In genomic region chrX:47129879-47130358, GRCh38 we compare ENCODE assay signal across 9 cellular contexts. TPM values are rescaled to one million over a fixed set of nuclear protein-coding genes. Genes with fewer than 3 reads are reported as not detected.
A peak's percentile ranks its signal among the peaks of the same experiment; 100 is the strongest.
DNase-seq lines count a peak whose midpoint lies in the region; ATAC-seq and TF ChIP-seq lines count a peak whose summit lies in the region.
"Had no signal": no experiment of that assay in that cellular context is flagged by ENCODE, and none has a peak within 500 bp of the region (broad histone marks: within the 10 kb centered on the region; RNA-seq: fewer than 3 reads in every experiment).

No MANE protein-coding gene starts in this region.

- no peaks in the 10 kb centered on the region for H3K4me1 ChIP-seq in thymus (ENCODE audit: control insufficient read depth, insufficient read depth, low read length)

- CTCF ChIA-PET in activated CD4-positive, alpha-beta T cell treated with anti-CD3 and anti-CD28 coated beads, Interleukin-2, amount 10 ng/mL, durations not matched to agents 7 days and 5 days (lab: Charles Lee): interaction anchor here (0.6 to 1.6 kb wide), 3 partner anchors 10 to 222 kb away, joined by 3 to 7 read pairs (median 3); partner anchors contain the start of genes NDUFB11 and RBM10

- peaks cover 10% of the 10 kb centered on the region for H3K4me1 Mint-ChIP-seq in activated CD4-positive, alpha-beta T cell treated with anti-CD3 and anti-CD28 coated beads, Interleukin-2, amount 10 ng/mL, durations not matched to agents 7 days and 5 days
- H3K4me1 Mint-ChIP-seq in activated naive CD8-positive, alpha-beta T cell treated with anti-CD3 and anti-CD28 coated beads, Interleukin-2, amount 10 ng/mL, durations not matched to agents 7 days and 5 days: peaks cover 3% of the 10 kb centered on the region

- H3K9me3 ChIP-seq in thymus (ENCODE audit: control insufficient read depth): no peaks in the 10 kb centered on the region

- no peak for TF ChIP-seq CTCF in kidney epithelial cell (IDR thresholded peaks at IDR 0.05; ENCODE audit: insufficient read depth, low read length, poor library complexity, severe bottlenecking)

- H3K27ac ChIP-seq in thymus (ENCODE audit: low read depth): no peak overlapping the region

- H3K4me3 ChIP-seq in kidney epithelial cell (ENCODE audit: low read depth, low read length): peak overlapping the region; percentile 53
- H3K4me3 ChIP-seq in thymus (ENCODE audit: low read length): peak overlapping the region; percentile 68

- ATAC-seq in activated naive CD8-positive, alpha-beta T cell treated with anti-CD3 and anti-CD28 coated beads, Interleukin-2, amount 10 ng/mL, durations not matched to agents 7 days and 5 days (ENCODE audit: low read depth): no peak
- ATAC-seq in HG02588 (IDR thresholded peaks at IDR 0.05; ENCODE audit: unreplicated experiment): no peak
- ATAC-seq in left colon: no peak

- POLR2A ChIA-PET in activated CD4-positive, alpha-beta T cell treated with anti-CD3 and anti-CD28 coated beads, Interleukin-2, amount 10 ng/mL, durations not matched to agents 7 days and 5 days (lab: Charles Lee): interaction anchor here (0.6 kb wide), 1 partner anchor 64 kb away, joined by 3 read pairs; no protein-coding TSS in a partner anchor
- POLR2A ChIA-PET in activated naive CD8-positive, alpha-beta T cell treated with anti-CD3 and anti-CD28 coated beads, Interleukin-2, amount 10 ng/mL, durations not matched to agents 7 days and 5 days (lab: Charles Lee): interaction anchor here (0.6 to 3.9 kb wide), 2 partner anchors 9 to 14 kb away, joined by 3 to 29 read pairs; partner anchors contain the start of genes NDUFB11 and RBM10

- H3K27me3 ChIP-seq in kidney epithelial cell (ENCODE audit: control insufficient read depth, insufficient read depth, low read length) (no peaks in the 10 kb centered on the region), thymus (ENCODE audit: control insufficient read depth, insufficient read depth) (no peaks in the 10 kb centered on the region)

- no peaks in the 10 kb centered on the region for H3K27me3 Mint-ChIP-seq in activated CD4-positive, alpha-beta T cell treated with anti-CD3 and anti-CD28 coated beads, Interleukin-2, amount 10 ng/mL, durations not matched to agents 7 days and 5 days
- H3K27me3 Mint-ChIP-seq in activated naive CD8-positive, alpha-beta T cell treated with anti-CD3 and anti-CD28 coated beads, Interleukin-2, amount 10 ng/mL, durations not matched to agents 7 days and 5 days: no peaks in the 10 kb centered on the region

- H3K27ac Mint-ChIP-seq in activated CD4-positive, alpha-beta T cell treated with anti-CD3 and anti-CD28 coated beads, Interleukin-2, amount 10 ng/mL, durations not matched to agents 7 days and 5 days: peak overlapping the region; percentile 98
- H3K27ac Mint-ChIP-seq in activated naive CD8-positive, alpha-beta T cell treated with anti-CD3 and anti-CD28 coated beads, Interleukin-2, amount 10 ng/mL, durations not matched to agents 7 days and 5 days: no peak overlapping the region

- H3K9me3 Mint-ChIP-seq in activated CD4-positive, alpha-beta T cell treated with anti-CD3 and anti-CD28 coated beads, Interleukin-2, amount 10 ng/mL, durations not matched to agents 7 days and 5 days: no peaks in the 10 kb centered on the region
- no peaks in the 10 kb centered on the region for H3K9me3 Mint-ChIP-seq in activated naive CD8-positive, alpha-beta T cell treated with anti-CD3 and anti-CD28 coated beads, Interleukin-2, amount 10 ng/mL, durations not matched to agents 7 days and 5 days

- no peaks in the 10 kb centered on the region for H3K36me3 ChIP-seq in kidney epithelial cell (ENCODE audit: control insufficient read depth, insufficient read depth, low read length)
- no peaks in the 10 kb centered on the region for H3K36me3 ChIP-seq in thymus (ENCODE audit: control insufficient read depth, insufficient read depth)

- intact Hi-C loops in left colon (cut with DNase I, micrococcal nuclease): no loop called here

- peak overlapping the region; percentile 93 for H3K4me3 Mint-ChIP-seq in activated CD4-positive, alpha-beta T cell treated with anti-CD3 and anti-CD28 coated beads, Interleukin-2, amount 10 ng/mL, durations not matched to agents 7 days and 5 days
- H3K4me3 Mint-ChIP-seq in activated naive CD8-positive, alpha-beta T cell treated with anti-CD3 and anti-CD28 coated beads, Interleukin-2, amount 10 ng/mL, durations not matched to agents 7 days and 5 days: peak overlapping the region; percentile 97

- DNase-seq in activated CD4-positive, alpha-beta T cell treated with anti-CD3 and anti-CD28 coated beads, Interleukin-2, amount 10 ng/mL, durations not matched to agents 7 days and 5 days: no peak
- DNase-seq in activated CD4-positive, alpha-beta T cell treated with anti-CD3 and anti-CD28 coated beads, Interleukin-2, amount 50 U/mL, for 48 hours: no peak
- DNase-seq in activated naive CD8-positive, alpha-beta T cell treated with anti-CD3 and anti-CD28 coated beads, Interleukin-2, amount 10 ng/mL, durations not matched to agents 7 days and 5 days: no peak
- DNase-seq in kidney epithelial cell (ENCODE audit: low read depth) (no peak), KG1 (lab: John Stamatoyannopoulos, UW) (no peak), left colon (no peak)

- WGBS in thymus: 33% methylated on average over 11 of the region's 11 CpGs

- H3K36me3 Mint-ChIP-seq in activated CD4-positive, alpha-beta T cell treated with anti-CD3 and anti-CD28 coated beads, Interleukin-2, amount 10 ng/mL, durations not matched to agents 7 days and 5 days (ENCODE audit: low read depth): no peaks in the 10 kb centered on the region
- no peaks in the 10 kb centered on the region for H3K36me3 Mint-ChIP-seq in activated naive CD8-positive, alpha-beta T cell treated with anti-CD3 and anti-CD28 coated beads, Interleukin-2, amount 10 ng/mL, durations not matched to agents 7 days and 5 days

RNA-seq across cellular contexts. Expression of gene NDUFB11, which starts 14.6 kb away (rescaled TPM):
- total RNA-seq in activated CD4-positive, alpha-beta T cell treated with anti-CD3 and anti-CD28 coated beads, Interleukin-2, amount 10 ng/mL, durations not matched to agents 7 days and 5 days: 100 to 1,000 TPM; 109 to 111 TPM
- 10 to 100 TPM; 71.7 to 78.7 TPM for total RNA-seq in activated naive CD8-positive, alpha-beta T cell treated with anti-CD3 and anti-CD28 coated beads, Interleukin-2, amount 10 ng/mL, durations not matched to agents 7 days and 5 days
- 46.2 and 60.0 TPM in 2 replicates for total RNA-seq in kidney epithelial cell
- 59.2 TPM for polyA plus RNA-seq in thymus
- total RNA-seq in left colon: 10 to 100 TPM; 75.9 to 83.0 TPM

RNA-seq across cellular contexts. Expression of gene RBM10, which starts 15.1 kb away (rescaled TPM):
- 10 to 100 TPM; 59.0 to 59.2 TPM for total RNA-seq in activated CD4-positive, alpha-beta T cell treated with anti-CD3 and anti-CD28 coated beads, Interleukin-2, amount 10 ng/mL, durations not matched to agents 7 days and 5 days
- 10 to 100 TPM; 59.9 to 61.2 TPM for total RNA-seq in activated naive CD8-positive, alpha-beta T cell treated with anti-CD3 and anti-CD28 coated beads, Interleukin-2, amount 10 ng/mL, durations not matched to agents 7 days and 5 days
- 34.5 and 48.1 TPM in 2 replicates for total RNA-seq in kidney epithelial cell
- polyA plus RNA-seq in thymus: 31.9 TPM
- 10 to 100 TPM; 30.6 to 35.7 TPM for total RNA-seq in left colon

RNA-seq across cellular contexts. Expression of gene RGN, which starts 51.7 kb away (rescaled TPM):
- not detected for total RNA-seq in activated CD4-positive, alpha-beta T cell treated with anti-CD3 and anti-CD28 coated beads, Interleukin-2, amount 10 ng/mL, durations not matched to agents 7 days and 5 days
- total RNA-seq in activated naive CD8-positive, alpha-beta T cell treated with anti-CD3 and anti-CD28 coated beads, Interleukin-2, amount 10 ng/mL, durations not matched to agents 7 days and 5 days: not detected
- total RNA-seq in kidney epithelial cell: 1.8 and 4.4 TPM in 2 replicates
- 2.3 TPM for polyA plus RNA-seq in thymus
- total RNA-seq in left colon: under 1 TPM; 0.34 to 0.59 TPM
- total RNA-seq: T-helper 2 cell treated with Interferon-gamma antibody and Interleukin-4, amounts not matched to agents 100 ng/mL and 5 ng/mL, for 36 hours had no signal
